In the genomic region with DNA sequence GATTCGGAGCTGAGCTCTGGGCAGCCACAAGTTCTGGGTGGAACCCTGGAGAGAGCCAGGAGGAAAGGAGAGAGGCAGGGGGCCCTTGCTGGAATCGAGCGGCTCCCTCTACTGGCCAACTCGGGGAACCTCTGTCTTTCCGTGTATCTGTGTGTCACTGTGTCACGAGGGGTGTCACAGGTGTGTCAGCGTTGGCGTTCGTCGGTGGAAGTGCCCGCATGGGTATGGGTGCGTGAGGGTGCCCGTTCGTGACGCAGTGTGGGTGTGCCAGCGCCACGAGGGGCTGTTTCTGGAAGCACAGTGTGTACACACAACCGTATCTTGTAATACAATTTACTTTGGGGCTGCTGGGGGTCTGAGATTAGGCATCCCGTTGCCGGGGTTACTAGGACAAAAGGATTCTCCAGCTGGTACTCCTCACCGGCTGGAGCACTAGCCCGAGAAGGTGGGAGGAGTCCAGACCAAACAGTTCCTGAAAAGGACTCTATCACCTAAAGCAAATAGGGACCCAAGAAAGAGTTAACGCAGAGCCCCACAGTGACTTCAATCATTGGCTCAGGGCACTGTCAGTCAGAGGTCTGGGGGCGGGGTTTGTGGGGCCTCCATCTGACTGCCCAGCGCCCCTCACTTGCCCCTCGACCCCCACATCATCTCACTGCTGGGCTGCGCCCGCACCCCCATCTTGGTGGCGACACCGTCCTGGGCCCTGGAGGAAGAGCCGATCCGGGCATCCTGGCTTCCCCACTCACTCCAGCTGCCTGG, we compare ENCODE assay signal across 8 cellular contexts. TPM values are rescaled to one million over a fixed set of nuclear protein-coding genes. Genes with fewer than 3 reads are reported as not detected.
DNase-seq lines count a peak whose midpoint lies in the region; ATAC-seq and TF ChIP-seq lines count a peak whose summit lies in the region.

No MANE protein-coding gene starts in this region.

- peak; percentile 44 for ATAC-seq in GM18909 (IDR thresholded peaks at IDR 0.05; ENCODE audit: poor library complexity, unreplicated experiment)
- peak; percentile 29 for ATAC-seq in HG03342 (IDR thresholded peaks at IDR 0.05; ENCODE audit: unreplicated experiment)

- H3K27me3 ChIP-seq in AG04450 (ENCODE audit: control insufficient read depth, insufficient read depth, low read length) = no peaks in the 10 kb centered on the region

- peak overlapping the region; percentile 74 for H3K4me3 ChIP-seq in AG04450 (ENCODE audit: low read depth, low read length)

- peak; percentile 78 for DNase-seq in AG04450 (ENCODE audit: low read depth, low spot score)
- DNase-seq in NCI-H345 treated with DMSO at 0.1 percent for 48 hours (lab: John Stamatoyannopoulos, UW; ENCODE audit: unreplicated experiment) = peak; percentile 89
- peak; percentile 87 to 94 (median 88) for DNase-seq in activated CD4-positive, CD25-positive, alpha-beta regulatory T cell (lab: John Stamatoyannopoulos, UW)
- peak; percentile 98 for DNase-seq in central memory CD4-positive, alpha-beta T cell
- DNase-seq in islet precursor cell = peak; percentile 96
- DNase-seq in stimulated activated CD4-positive, alpha-beta T cell treated with anti-CD3 and anti-CD28 coated beads, Interleukin-15, amount 100 ng/mL, for 1 hour (ENCODE audit: low read depth in 1 of 2, low spot score in 1 of 2) = peak; percentile 86

- H3K9me3 ChIP-seq in AG04450 (ENCODE audit: control insufficient read depth, insufficient read depth, low read length) = no peaks in the 10 kb centered on the region; the same call in 1 of the 2 replicates

- CTCF ChIA-PET in AG04450 (lab: Charles Lee) = interaction anchor here (0.6 to 4.3 kb wide), 21 partner anchors 8 to 293 kb away, joined by 3 to 76 read pairs (median 4); partner anchors contain the start of genes CXCR5 and DDX6

- POLR2A ChIA-PET in AG04450 (lab: Yijun Ruan, JAX) = interaction anchor here (0.5 to 3.8 kb wide), 5 partner anchors 14 to 229 kb away, joined by 4 to 59 read pairs (median 4); partner anchors contain the start of gene DDX6

- peak overlapping the region; percentile 57 for H3K27ac ChIP-seq in AG04450 (ENCODE audit: low read depth, low read length)

- peak; percentile 95 for TF ChIP-seq CTCF in AG04450 (IDR thresholded peaks at IDR 0.05; ENCODE audit: low read depth, low read length)

RNA-seq across cellular contexts. Expression of gene BCL9L, which starts 2.6 kb away (rescaled TPM):
- polyA plus RNA-seq in AG04450 (2011; rRNA removed) = 2.5 and 5.7 TPM in 2 replicates
- polyA minus RNA-seq in AG04450 (2011; rRNA and poly(A)+ RNA removed) = 6.5 and 7.3 TPM in 2 replicates

RNA-seq across cellular contexts. Expression of gene UPK2, which starts 27.8 kb away (rescaled TPM):
- polyA plus RNA-seq in AG04450 (2011; rRNA removed) = 0.20 TPM in 1 of 2 replicates, not detected in the other
- not detected in 2 replicates for polyA minus RNA-seq in AG04450 (2011; rRNA and poly(A)+ RNA removed)

RNA-seq across cellular contexts. Expression of gene FOXR1, which starts 43.3 kb away (rescaled TPM):
- not detected in 2 replicates for polyA plus RNA-seq in AG04450 (2011; rRNA removed)
- not detected in 2 replicates for polyA minus RNA-seq in AG04450 (2011; rRNA and poly(A)+ RNA removed)

RNA-seq across cellular contexts. Expression of gene CXCR5, which starts 44.6 kb away (rescaled TPM):
- not detected in 2 replicates for polyA plus RNA-seq in AG04450 (2011; rRNA removed)
- polyA minus RNA-seq in AG04450 (2011; rRNA and poly(A)+ RNA removed) = not detected in 2 replicates

Comparison
In these comparisons a context has a peak if more than half of its experiments do, and no peak if none do; other contexts are left out.
1. Peak in every context shown above with its lines: DNase-seq, ATAC-seq, H3K4me3 ChIP-seq and H3K27ac ChIP-seq.